In genomic region chr19:49427855-49428546, GRCh38 we compare ENCODE assay signal across 1 cellular context.
A peak's percentile ranks its signal among the peaks of the same experiment; 100 is the strongest.
TF ChIP-seq lines count a peak whose summit lies in the region.

No MANE protein-coding gene starts in this region.

TF ChIP-seq in HEK293, 187 proteins besides CTCF, POLR2A, EP300 and RAD21 (continued from another document):
- TF ChIP-seq ZNF692 (tag by site-specific recombination; IDR thresholded peaks at IDR 0.05) (peak; percentile 50; the same call in 1 of the 2 replicates), SP3 (tag by site-specific recombination; IDR thresholded peaks at IDR 0.05) (peak; percentile 58), SP2 (tag by site-specific recombination; IDR thresholded peaks at IDR 0.05) (peak; percentile 45), ZNF335 (tag by site-specific recombination; conservative IDR thresholded peaks at IDR 0.05) (peak; percentile 99), ZNF157 (tag by site-specific recombination; IDR thresholded peaks at IDR 0.05) (0 out of 2 replicates have a peak, but pooled peaks have one; percentile 9), ZFP37 (tag by site-specific recombination; IDR thresholded peaks at IDR 0.05) (peak; percentile 52; the same call in 1 of the 2 replicates), ZNF341 (tag by site-specific recombination; IDR thresholded peaks at IDR 0.05; ENCODE audit: low read depth) (peak; percentile 60), ZNF610 (tag by site-specific recombination; IDR thresholded peaks at IDR 0.05; ENCODE audit: borderline replicate concordance) (peak; percentile 86; the same call in 1 of the 2 replicates), ZEB2 (tag by site-specific recombination; IDR thresholded peaks at IDR 0.05) (0 out of 2 replicates have a peak, but pooled peaks have one; percentile 20), ZNF600 (tag by site-specific recombination; IDR thresholded peaks at IDR 0.05) (peak; percentile 76), KLF1 (tag by site-specific recombination; IDR thresholded peaks at IDR 0.05) (peak; percentile 46; the same call in 1 of the 2 replicates), ZNF280C (tag by site-specific recombination; IDR thresholded peaks at IDR 0.05) (no peak), ZBTB26 (tag by site-specific recombination; optimal IDR thresholded peaks at IDR 0.05) (peak; percentile 38), ZNF561 (tag by site-specific recombination; IDR thresholded peaks at IDR 0.05; ENCODE audit: borderline replicate concordance) (peak; percentile 30; the same call in 1 of the 2 replicates), KLF16 (tag by site-specific recombination; IDR thresholded peaks at IDR 0.05) (peak; percentile 21; the same call in 1 of the 2 replicates), GLIS2 (tag by site-specific recombination; IDR thresholded peaks at IDR 0.05) (peak; percentile 48; the same call in 1 of the 2 replicates), SP7 (tag by site-specific recombination; IDR thresholded peaks at IDR 0.05) (peak; percentile 15; the same call in 1 of the 2 replicates), ZXDB (tag by site-specific recombination; IDR thresholded peaks at IDR 0.05) (0 out of 2 replicates have a peak, but pooled peaks have one; percentile 62), TRIM28 (IDR thresholded peaks at IDR 0.05; ENCODE audit: borderline replicate concordance, low read length) (no peak), GLIS1 (tag by site-specific recombination; IDR thresholded peaks at IDR 0.05) (peak; percentile 46), SETDB1 (IDR thresholded peaks at IDR 0.05; ENCODE audit: insufficient read length, low read length) (no peak), ZBTB1 (tag by site-specific recombination; IDR thresholded peaks at IDR 0.05) (no peak), KLF9 (tag by site-specific recombination; IDR thresholded peaks at IDR 0.05; ENCODE audit: low read depth) (peak; percentile 24), TCF7L2 (IDR thresholded peaks at IDR 0.05; ENCODE audit: borderline replicate concordance, low read depth, low read length) (no peak), PRDM10 (tag by site-specific recombination; IDR thresholded peaks at IDR 0.05) (peak; percentile 23; the same call in 1 of the 2 replicates), ZBTB11 (tag by site-specific recombination; conservative IDR thresholded peaks at IDR 0.05; ENCODE audit: low read depth) (peak; percentile 48), KLF10 (tag by site-specific recombination; IDR thresholded peaks at IDR 0.05) (no peak), ZBTB20 (tag by site-specific recombination; IDR thresholded peaks at IDR 0.05) (peak; percentile 35; the same call in 1 of the 2 replicates)
